23 cellular contexts compared by ENCODE assay signal in genomic region chr1:175976865-175977642, GRCh38.
DNase-seq lines count a peak whose midpoint lies in the region; ATAC-seq and TF ChIP-seq lines count a peak whose summit lies in the region.
"Had no signal": no experiment of that assay in that cellular context is flagged by ENCODE, and none has a peak within 500 bp of the region (broad histone marks: within the 10 kb centered on the region; RNA-seq: fewer than 3 reads in every experiment).

No MANE protein-coding gene starts in this region.

- H3K27ac ChIP-seq in ACC112 (ENCODE audit: low read depth, low read length), result peak overlapping the region; percentile 28
- H3K27ac ChIP-seq in IMR-90 (ENCODE audit: insufficient read depth, low read length), result peak overlapping the region; percentile 23; the same call in 1 of the 2 replicates
- H3K27ac ChIP-seq: gastroesophageal sphincter, parathyroid adenoma, right lobe of liver, testis, vagina had no signal

- H3K4me1 ChIP-seq in ACC112 (ENCODE audit: control insufficient read depth, insufficient read depth, low read length, unreplicated experiment) (peaks cover 30% of the 10 kb centered on the region), IMR-90 (ENCODE audit: control insufficient read depth, insufficient read depth, low read length) (peaks cover 6% of the 10 kb centered on the region)
- H3K4me1 ChIP-seq: parathyroid adenoma, right lobe of liver, testis, vagina had no signal

- H3K9me1 ChIP-seq in IMR-90 (ENCODE audit: insufficient read depth, low read length), result peaks cover 2% of the 10 kb centered on the region; the same call in 1 of the 2 replicates

- H2BK120ac ChIP-seq in IMR-90 (ENCODE audit: low read depth, low read length), result 0 out of 2 replicates have a peak overlapping the region, but pooled peaks have one; percentile 32

- H4K8ac ChIP-seq in IMR-90 (ENCODE audit: low read depth in 2 of 2, low read length in 2 of 2), result no peak overlapping the region

- no peak overlapping the region for H3K4me3 Mint-ChIP-seq in natural killer cell
- H3K4me3 Mint-ChIP-seq in activated CD4-positive, alpha-beta memory T cell treated with anti-CD3 and anti-CD28 coated beads, Interleukin-2, amount 10 ng/mL, durations not matched to agents 7 days and 5 days, result no peak overlapping the region
- H3K4me3 Mint-ChIP-seq: activated T-cell treated with anti-CD3 and anti-CD28 coated beads, Interleukin-2, amount 50 U/mL, for 4 hours; CD14-positive monocyte; natural killer cell treated with Interleukin-12 subunit alpha and Interleukin-12 subunit beta and Interleukin-15 and Interleukin-18, amount 100 ng/mL, for 72 hours; stimulated activated memory B cell treated with anti-CD40 and anti-IgM and Interleukin-4, amounts not matched to agents 10 μg/mL and 1 μg/mL and 100 μg/mL, for 72 hours had no signal

- peaks cover 13 to 16% of the 10 kb centered on the region in 2 donors for H3K4me1 Mint-ChIP-seq in natural killer cell
- no peaks in the 10 kb centered on the region for H3K4me1 Mint-ChIP-seq in activated CD4-positive, alpha-beta memory T cell treated with anti-CD3 and anti-CD28 coated beads, Interleukin-2, amount 10 ng/mL, durations not matched to agents 7 days and 5 days
- H3K4me1 Mint-ChIP-seq: stimulated activated memory B cell treated with anti-CD40 and anti-IgM and Interleukin-4, amounts not matched to agents 10 μg/mL and 1 μg/mL and 100 μg/mL, for 72 hours had no signal

- H3K36me3 Mint-ChIP-seq in natural killer cell, result peaks cover 12% of the 10 kb centered on the region
- H3K36me3 Mint-ChIP-seq in activated CD4-positive, alpha-beta memory T cell treated with anti-CD3 and anti-CD28 coated beads, Interleukin-2, amount 10 ng/mL, durations not matched to agents 7 days and 5 days (ENCODE audit: low read depth), result peaks cover 15% of the 10 kb centered on the region

- no peak overlapping the region for H2AFZ ChIP-seq in ACC112 (ENCODE audit: low read length, unreplicated experiment)
- H2AFZ ChIP-seq in IMR-90 (replicated peaks; ENCODE audit: low read length, poor library complexity), result no peak overlapping the region
- H2AFZ ChIP-seq: parathyroid adenoma had no signal

- no peak overlapping the region for H3K23ac ChIP-seq in IMR-90 (ENCODE audit: low read depth, low read length)

- H3K4me3 ChIP-seq in ACC112 (ENCODE audit: low read depth, low read length) (no peak overlapping the region), IMR-90 (ENCODE audit: insufficient read depth, low read depth, low read length) (no peak overlapping the region), cardiac fibroblast (replicated peaks in 1 of 2; ENCODE audit: low read depth in 2 of 2, low read length in 2 of 2) (no peak overlapping the region), fibroblast of villous mesenchyme (ENCODE audit: low read depth, low read length) (no peak overlapping the region)
- H3K4me3 ChIP-seq: gastroesophageal sphincter, right lobe of liver, testis, vagina had no signal

- CTCF ChIA-PET in IMR-90 (lab: Yijun Ruan, JAX), result interaction anchor here (0.5 kb wide), 1 partner anchor 117 kb away, joined by 3 read pairs; no protein-coding TSS in a partner anchor
- CTCF ChIA-PET in activated CD4-positive, alpha-beta memory T cell treated with anti-CD3 and anti-CD28 coated beads, Interleukin-2, amount 10 ng/mL, durations not matched to agents 7 days and 5 days (lab: Charles Lee), result no interaction called here

- TF ChIP-seq CTCF in IMR-90 (conservative IDR thresholded peaks at IDR 0.05; ENCODE audit: low read depth, low read length) (no peak), cardiac fibroblast (IDR thresholded peaks at IDR 0.05; ENCODE audit: low read depth, low read length) (no peak), fibroblast of villous mesenchyme (IDR thresholded peaks at IDR 0.05; ENCODE audit: insufficient read depth, low read depth, low read length) (no peak), natural killer cell (IDR thresholded peaks at IDR 0.05) (no peak)

- H4K91ac ChIP-seq in IMR-90 (ENCODE audit: insufficient read depth, low read depth, low read length), result no peak overlapping the region

- H3K4ac ChIP-seq in IMR-90 (ENCODE audit: low read depth, low read length), result no peak overlapping the region

- H3K79me1 ChIP-seq in IMR-90 (ENCODE audit: low read depth in 1 of 2, low read length in 2 of 2), result peaks cover 3 to 11% of the 10 kb centered on the region in 2 experiments; a peak in 3 of 4 replicates

- no peaks in the 10 kb centered on the region for H3K27me3 ChIP-seq in ACC112 (ENCODE audit: insufficient read depth, low read length)
- H3K27me3 ChIP-seq in IMR-90 (ENCODE audit: control insufficient read depth, insufficient read depth, low read length), result no peaks in the 10 kb centered on the region
- H3K27me3 ChIP-seq: gastroesophageal sphincter, right lobe of liver, testis, vagina had no signal

- no peak overlapping the region for H3K9ac ChIP-seq in IMR-90 (ENCODE audit: low read depth, low read length)
- H3K9ac ChIP-seq: parathyroid adenoma had no signal

- no peak overlapping the region for H2AK5ac ChIP-seq in IMR-90 (ENCODE audit: low read depth, low read length)

- H3K36me3 ChIP-seq in ACC112 (ENCODE audit: insufficient read depth, low read length) (peaks cover 12% of the 10 kb centered on the region), IMR-90 (ENCODE audit: control insufficient read depth, insufficient read depth, low read length) (0 out of 2 replicates have a peak, but pooled peaks cover 1% of the 10 kb centered on the region)
- H3K36me3 ChIP-seq: right lobe of liver had no signal

- H2BK20ac ChIP-seq in IMR-90 (ENCODE audit: low read depth, low read length), result no peak overlapping the region

- H2BK15ac ChIP-seq in IMR-90 (ENCODE audit: low read depth, low read length), result no peak overlapping the region

- no peaks in the 10 kb centered on the region for H3K79me2 ChIP-seq in ACC112 (ENCODE audit: control insufficient read depth, insufficient read depth, low read length, unreplicated experiment)
- H3K79me2 ChIP-seq: parathyroid adenoma had no signal

- no peak overlapping the region for H3K14ac ChIP-seq in IMR-90 (replicated peaks; ENCODE audit: low read depth, low read length)

- in situ Hi-C loops in IMR-90 (cut with MboI; ENCODE audit: low sequenced_read_pairs), result no loop called here

- DNase-seq in IMR-90, result peak; percentile 66
- DNase-seq in cardiac fibroblast (ENCODE audit: low read depth in 2 of 2), result peak; percentile 36 to 52
- peak; percentile 58 for DNase-seq in fibroblast of villous mesenchyme (ENCODE audit: low read depth)
- DNase-seq in natural killer cell, result no peak
- DNase-seq in activated CD4-positive, alpha-beta memory T cell treated with anti-CD3 and anti-CD28 coated beads, Interleukin-2, amount 10 ng/mL, durations not matched to agents 7 days and 5 days, result no peak
- no peak for DNase-seq in DMS153 (lab: John Stamatoyannopoulos, UW)
- DNase-seq in NCI-H2171 (lab: John Stamatoyannopoulos, UW), result no peak
- DNase-seq: activated naive CD4-positive, alpha-beta T cell treated with Interleukin-2 at 50 U/mL for 16 hours; activated T-cell treated with anti-CD3 and anti-CD28 coated beads, Interleukin-2, amount 50 U/mL, for 4 hours; aorta; NCI-H1105; NCI-H2107; NCI-H524; right lobe of liver; RPMI8226; testis had no signal

- no peak overlapping the region for H3K4me2 ChIP-seq in IMR-90 (ENCODE audit: low read depth, low read length)

- POLR2A ChIA-PET in IMR-90 (lab: Charles Lee; ENCODE audit: unreplicated experiment), result no interaction called here
- POLR2A ChIA-PET in activated CD4-positive, alpha-beta memory T cell treated with anti-CD3 and anti-CD28 coated beads, Interleukin-2, amount 10 ng/mL, durations not matched to agents 7 days and 5 days (lab: Charles Lee), result no interaction called here

- H4K20me1 ChIP-seq in IMR-90 (ENCODE audit: insufficient read depth, low read length), result no peaks in the 10 kb centered on the region

- BruUV-seq in IMR-90 (replicated peaks; lab: Mats Ljungman, UMichigan), result no TSS peak

- no peak overlapping the region for H2AK9ac ChIP-seq in IMR-90 (replicated peaks; ENCODE audit: low read depth, low read length, poor library complexity)

- no CpG with 5 or more reads among the region's 1 CpG for WGBS in IMR-90 (ENCODE audit: extremely low coverage in 2 of 2, insufficient read length in 1 of 2), 2 experiments

- no peak for TF ChIP-seq RAD21 in IMR-90 (IDR thresholded peaks at IDR 0.05; ENCODE audit: low read length)

- TF ChIP-seq POLR2A in IMR-90 (IDR thresholded peaks at IDR 0.05; ENCODE audit: low read depth, low read length), result no peak

- intact Hi-C loops in IMR-90 (cut with micrococcal nuclease) (loop anchor here (5.0 kb wide), 1 partner anchor 55 kb away; no protein-coding TSS in a partner anchor), natural killer cell (cut with micrococcal nuclease) (no loop called here)

- peaks cover 2% of the 10 kb centered on the region; the same call in 1 of the 2 replicates for H3K9me3 ChIP-seq in IMR-90 (ENCODE audit: control insufficient read depth, insufficient read depth, low read length)
- H3K9me3 ChIP-seq: right lobe of liver, testis, vagina had no signal

- no peak overlapping the region for H3K27ac Mint-ChIP-seq in natural killer cell
- no peak overlapping the region for H3K27ac Mint-ChIP-seq in activated CD4-positive, alpha-beta memory T cell treated with anti-CD3 and anti-CD28 coated beads, Interleukin-2, amount 10 ng/mL, durations not matched to agents 7 days and 5 days
- H3K27ac Mint-ChIP-seq: CD14-positive monocyte; natural killer cell treated with Interleukin-12 subunit alpha and Interleukin-12 subunit beta and Interleukin-15 and Interleukin-18, amount 100 ng/mL, for 72 hours; stimulated activated memory B cell treated with anti-CD40 and anti-IgM and Interleukin-4, amounts not matched to agents 10 μg/mL and 1 μg/mL and 100 μg/mL, for 72 hours had no signal

- H2BK5ac ChIP-seq in IMR-90 (ENCODE audit: low read depth, low read length, poor library complexity, severe bottlenecking), result peak overlapping the region; percentile 72

- 0 out of 2 replicates have a peak overlapping the region, but pooled peaks have one; percentile 34 for H3K18ac ChIP-seq in IMR-90 (ENCODE audit: low read depth, low read length)

- H3K9me3 Mint-ChIP-seq in natural killer cell, result no peaks in the 10 kb centered on the region
- H3K9me3 Mint-ChIP-seq in activated CD4-positive, alpha-beta memory T cell treated with anti-CD3 and anti-CD28 coated beads, Interleukin-2, amount 10 ng/mL, durations not matched to agents 7 days and 5 days, result peaks cover 4% of the 10 kb centered on the region
- H3K9me3 Mint-ChIP-seq: natural killer cell treated with Interleukin-12 subunit alpha and Interleukin-12 subunit beta and Interleukin-15 and Interleukin-18, amount 100 ng/mL, for 72 hours had no signal

- H3K56ac ChIP-seq in IMR-90 (ENCODE audit: extremely low read depth, insufficient read depth, low read length), result no peak overlapping the region; the same call in 1 of the 2 replicates

- H4K5ac ChIP-seq in IMR-90 (ENCODE audit: low read depth, low read length), result no peak overlapping the region

- ATAC-seq in IMR-90 (ENCODE audit: low read depth) (peak; percentile 70), natural killer cell (no peak)
- ATAC-seq: activated T-cell treated with anti-CD3 and anti-CD28 coated beads, Interleukin-2, amount 50 U/mL, for 4 hours; gastroesophageal sphincter; natural killer cell treated with Interleukin-12 subunit alpha and Interleukin-12 subunit beta and Interleukin-15 and Interleukin-18, amount 100 ng/mL, for 72 hours; right lobe of liver; stimulated activated memory B cell treated with anti-CD40 and anti-IgM and Interleukin-4, amounts not matched to agents 10 μg/mL and 1 μg/mL and 100 μg/mL, for 72 hours had no signal

- dilution Hi-C loops in IMR-90 (cut with HindIII; ENCODE audit: low sequenced_read_pairs, unreplicated experiment), result no loop called here

- H3K27me3 Mint-ChIP-seq in natural killer cell (ENCODE audit: low read depth in 2 of 2), result no peaks in the 10 kb centered on the region
- no peaks in the 10 kb centered on the region for H3K27me3 Mint-ChIP-seq in activated CD4-positive, alpha-beta memory T cell treated with anti-CD3 and anti-CD28 coated beads, Interleukin-2, amount 10 ng/mL, durations not matched to agents 7 days and 5 days
- H3K27me3 Mint-ChIP-seq: natural killer cell treated with Interleukin-12 subunit alpha and Interleukin-12 subunit beta and Interleukin-15 and Interleukin-18, amount 100 ng/mL, for 72 hours; stimulated activated memory B cell treated with anti-CD40 and anti-IgM and Interleukin-4, amounts not matched to agents 10 μg/mL and 1 μg/mL and 100 μg/mL, for 72 hours had no signal

Comparison
In these comparisons a context has a peak if more than half of its experiments do, and no peak if none do; other contexts are left out.
1. DNase-seq: peak in IMR-90 (single experiment), cardiac fibroblast (2 of 2) and fibroblast of villous mesenchyme (single experiment); none in natural killer cell (single experiment), activated CD4-positive, alpha-beta memory T cell treated with anti-CD3 and anti-CD28 coated beads, Interleukin-2, amount 10 ng/mL, durations not matched to agents 7 days and 5 days (single experiment), DMS153 (single experiment) and NCI-H2171 (single experiment).